Comparison of ENCODE assay signal across 1 cellular context in genomic region chr4:4659871-4660651, GRCh38.
TF ChIP-seq lines count a peak whose summit lies in the region.

No MANE protein-coding gene starts in this region.

TF ChIP-seq in K562, 482 proteins besides CTCF, POLR2A, EP300 and RAD21 (continued from another document):
- TF ChIP-seq ARID4B (CRISPR knock-in tag; IDR thresholded peaks at IDR 0.05) (no peak), TFE3 (CRISPR knock-in tag; IDR thresholded peaks at IDR 0.05) (no peak), POLR2G (IDR thresholded peaks at IDR 0.05; ENCODE audit: low read depth, low read length) (no peak), ZFPM2 (CRISPR knock-in tag; IDR thresholded peaks at IDR 0.05) (no peak), TSC22D4 (tag; IDR thresholded peaks at IDR 0.05) (no peak), CXXC5 (CRISPR knock-in tag; IDR thresholded peaks at IDR 0.05) (no peak), MYC (IDR thresholded peaks at IDR 0.05; ENCODE audit: low read depth, low read length) (no peak), MYC (CRISPR knock-in tag; IDR thresholded peaks at IDR 0.05; ENCODE audit: borderline replicate concordance, low read depth) (no peak), ZKSCAN8 (CRISPR knock-in tag; IDR thresholded peaks at IDR 0.05) (no peak), ZNF830 (CRISPR knock-in tag; IDR thresholded peaks at IDR 0.05) (no peak), SMARCB1 (IDR thresholded peaks at IDR 0.05; ENCODE audit: insufficient read length, low read depth) (no peak), RUNX1 (IDR thresholded peaks at IDR 0.05; ENCODE audit: low read depth) (no peak), SFPQ (IDR thresholded peaks at IDR 0.05; ENCODE audit: low read depth, low read length) (no peak), EHMT2 (IDR thresholded peaks at IDR 0.05) (no peak), CBFA2T3 (IDR thresholded peaks at IDR 0.05) (no peak), ZNF609 (CRISPR knock-in tag; IDR thresholded peaks at IDR 0.05; ENCODE audit: borderline replicate concordance) (no peak), MED1 (CRISPR knock-in tag; IDR thresholded peaks at IDR 0.05; ENCODE audit: borderline replicate concordance) (no peak), VEZF1 (CRISPR knock-in tag; IDR thresholded peaks at IDR 0.05) (peak; percentile 46; the same call in 1 of the 2 replicates), HDAC8 (tag; IDR thresholded peaks at IDR 0.05) (peak; percentile 72; the same call in 1 of the 2 replicates), ZC3H8 (IDR thresholded peaks at IDR 0.05) (no peak), KAT2B (IDR thresholded peaks at IDR 0.05; ENCODE audit: low read depth, low read length) (no peak), IRF9 (tag; IDR thresholded peaks at IDR 0.05) (no peak), CREB3 (tag; conservative IDR thresholded peaks at IDR 0.05; ENCODE audit: low read depth) (no peak), RFX5 (IDR thresholded peaks at IDR 0.05; ENCODE audit: low read depth, low read length) (no peak), NEUROD1 (IDR thresholded peaks at IDR 0.05; ENCODE audit: borderline replicate concordance, low read depth, low read length, partially characterized antibody) (no peak), ZNF785 (CRISPR knock-in tag; IDR thresholded peaks at IDR 0.05) (no peak), ETS1 (conservative IDR thresholded peaks at IDR 0.05; ENCODE audit: control insufficient read depth, low read depth, low read length) (no peak), RBM14 (IDR thresholded peaks at IDR 0.05; ENCODE audit: borderline replicate concordance, insufficient read depth, low read depth, low read length) (no peak), NCOA1 (IDR thresholded peaks at IDR 0.05; ENCODE audit: low read depth) (no peak), MCM5 (IDR thresholded peaks at IDR 0.05; ENCODE audit: low read depth) (no peak), ZFP91 (CRISPR knock-in tag; IDR thresholded peaks at IDR 0.05) (no peak), ZSCAN29 (IDR thresholded peaks at IDR 0.05) (no peak), SIN3B (IDR thresholded peaks at IDR 0.05; ENCODE audit: low read depth) (no peak), MIER1 (IDR thresholded peaks at IDR 0.05; ENCODE audit: low read depth) (no peak), SPI1 (IDR thresholded peaks at IDR 0.05; ENCODE audit: borderline replicate concordance, low read depth, low read length) (no peak), SUPT5H (IDR thresholded peaks at IDR 0.05) (no peak)
